ENCODE assay signal across 1 cellular context in genomic region chr17:58184308-58184985, GRCh38.
TF ChIP-seq lines count a peak whose summit lies in the region.

No MANE protein-coding gene starts in this region.

TF ChIP-seq in A549, 52 proteins besides CTCF, POLR2A, EP300 and RAD21 (continued from another document):
- TF ChIP-seq PHF8 (IDR thresholded peaks at IDR 0.05; ENCODE audit: borderline replicate concordance, low read depth) (no peak), GATA3 (IDR thresholded peaks at IDR 0.05; ENCODE audit: borderline replicate concordance) (no peak), FOSB (CRISPR knock-in tag; IDR thresholded peaks at IDR 0.05) (no peak)
